In genomic region chr22:30871391-30872281, GRCh38 we compare ENCODE assay signal across 17 cellular contexts.
DNase-seq lines count a peak whose midpoint lies in the region; ATAC-seq, FAIRE-seq and TF ChIP-seq lines count a peak whose summit lies in the region.
"Had no signal": no experiment of that assay in that cellular context is flagged by ENCODE, and none has a peak within 500 bp of the region (broad histone marks: within the 10 kb centered on the region; RNA-seq: fewer than 3 reads in every experiment).

No MANE protein-coding gene starts in this region.

- no peak for ATAC-seq in activated naive CD8-positive, alpha-beta T cell treated with anti-CD3 and anti-CD28 coated beads, Interleukin-2, amount 10 ng/mL, durations not matched to agents 7 days and 5 days (ENCODE audit: low read depth)
- ATAC-seq: A549, WTC11 had no signal

- no peak for FAIRE-seq in HTR-8/SVneo (lab: Jason Lieb, UNC)
- FAIRE-seq: A549, G401.6 had no signal

- H3K9me3 Mint-ChIP-seq in activated naive CD8-positive, alpha-beta T cell treated with anti-CD3 and anti-CD28 coated beads, Interleukin-2, amount 10 ng/mL, durations not matched to agents 7 days and 5 days, result no peaks in the 10 kb centered on the region
- H3K9me3 Mint-ChIP-seq in activated naive CD8-positive, alpha-beta T cell treated with anti-CD3 and anti-CD28 coated beads for 36 hours, result no peaks in the 10 kb centered on the region
- H3K9me3 Mint-ChIP-seq in mesothelial cell of epicardium, result no peaks in the 10 kb centered on the region
- H3K9me3 Mint-ChIP-seq: T-helper 1 cell treated with Interleukin-12 subunit alpha and Interleukin-12 subunit beta and Interleukin-4 antibody, amounts not matched to agents 30 μg/mL and 1 μg/mL, for 36 hours; WTC11 had no signal

- intact Hi-C loops in uterus (cut with DNase I; ENCODE audit: low total_unique reads), result no loop called here

- no peak overlapping the region for H3K4me3 Mint-ChIP-seq in activated naive CD8-positive, alpha-beta T cell treated with anti-CD3 and anti-CD28 coated beads, Interleukin-2, amount 10 ng/mL, durations not matched to agents 7 days and 5 days
- H3K4me3 Mint-ChIP-seq in activated naive CD8-positive, alpha-beta T cell treated with anti-CD3 and anti-CD28 coated beads for 36 hours, result no peak overlapping the region
- no peak overlapping the region for H3K4me3 Mint-ChIP-seq in mesothelial cell of epicardium
- H3K4me3 Mint-ChIP-seq: T-helper 1 cell treated with Interleukin-12 subunit alpha and Interleukin-12 subunit beta and Interleukin-4 antibody, amounts not matched to agents 30 μg/mL and 1 μg/mL, for 36 hours; WTC11 had no signal

- peak; percentile 17 for DNase-seq in activated naive CD8-positive, alpha-beta T cell treated with anti-CD3 and anti-CD28 coated beads, Interleukin-2, amount 10 ng/mL, durations not matched to agents 7 days and 5 days
- DNase-seq in activated naive CD8-positive, alpha-beta T cell treated with anti-CD3 and anti-CD28 coated beads for 36 hours, result no peak
- DNase-seq in mesothelial cell of epicardium (ENCODE audit: low spot score in 2 of 2, unreplicated experiment in 2 of 2), result peak; percentile 10 to 30
- DNase-seq in HTR-8/SVneo (ENCODE audit: insufficient read length, low spot score), result no peak
- DNase-seq in activated naive CD4-positive, alpha-beta T cell (lab: John Stamatoyannopoulos, UW), result no peak
- no peak for DNase-seq in uterus
- DNase-seq: NCI-H2081, NCI-H510A had no signal

- TF ChIP-seq CTCF in mesothelial cell of epicardium (IDR thresholded peaks at IDR 0.05; ENCODE audit: unreplicated experiment), result no peak
- no peak for TF ChIP-seq CTCF in uterus (IDR thresholded peaks at IDR 0.05)

- no peak for TF ChIP-seq POLR2A in uterus (IDR thresholded peaks at IDR 0.05)

- H3K27ac ChIP-seq in cingulate gyrus (ENCODE audit: low read depth, low read length) (peak overlapping the region; percentile 58), temporal lobe (ENCODE audit: low read depth, low read length) (peak overlapping the region; percentile 89), uterus (no peak overlapping the region)
- H3K27ac ChIP-seq: A549, thoracic aorta had no signal

- H3K36me3 ChIP-seq in uterus, result no peaks in the 10 kb centered on the region
- H3K36me3 ChIP-seq: HAP-1, thoracic aorta had no signal

- H3K4me3 ChIP-seq in uterus, result no peak overlapping the region
- H3K4me3 ChIP-seq: A549, HAP-1, thoracic aorta had no signal

- no peaks in the 10 kb centered on the region for H3K9me3 ChIP-seq in uterus
- H3K9me3 ChIP-seq: A549, HAP-1, thoracic aorta had no signal

- H3K27ac Mint-ChIP-seq in activated naive CD8-positive, alpha-beta T cell treated with anti-CD3 and anti-CD28 coated beads, Interleukin-2, amount 10 ng/mL, durations not matched to agents 7 days and 5 days, result no peak overlapping the region
- H3K27ac Mint-ChIP-seq in activated naive CD8-positive, alpha-beta T cell treated with anti-CD3 and anti-CD28 coated beads for 36 hours, result no peak overlapping the region
- H3K27ac Mint-ChIP-seq in mesothelial cell of epicardium, result no peak overlapping the region
- H3K27ac Mint-ChIP-seq: progenitor cell of endocrine pancreas; T-helper 1 cell treated with Interleukin-12 subunit alpha and Interleukin-12 subunit beta and Interleukin-4 antibody, amounts not matched to agents 30 μg/mL and 1 μg/mL, for 36 hours; WTC11 had no signal

- no peaks in the 10 kb centered on the region for H3K27me3 Mint-ChIP-seq in activated naive CD8-positive, alpha-beta T cell treated with anti-CD3 and anti-CD28 coated beads, Interleukin-2, amount 10 ng/mL, durations not matched to agents 7 days and 5 days
- H3K27me3 Mint-ChIP-seq in activated naive CD8-positive, alpha-beta T cell treated with anti-CD3 and anti-CD28 coated beads for 36 hours, result no peaks in the 10 kb centered on the region
- no peaks in the 10 kb centered on the region for H3K27me3 Mint-ChIP-seq in mesothelial cell of epicardium (ENCODE audit: low read depth)
- H3K27me3 Mint-ChIP-seq: progenitor cell of endocrine pancreas had no signal

- POLR2A ChIA-PET in activated naive CD8-positive, alpha-beta T cell treated with anti-CD3 and anti-CD28 coated beads, Interleukin-2, amount 10 ng/mL, durations not matched to agents 7 days and 5 days (lab: Charles Lee), result no interaction called here

- no peaks in the 10 kb centered on the region for H3K27me3 ChIP-seq in uterus

- no peaks in the 10 kb centered on the region for H3K36me3 Mint-ChIP-seq in activated naive CD8-positive, alpha-beta T cell treated with anti-CD3 and anti-CD28 coated beads, Interleukin-2, amount 10 ng/mL, durations not matched to agents 7 days and 5 days
- no peaks in the 10 kb centered on the region for H3K36me3 Mint-ChIP-seq in activated naive CD8-positive, alpha-beta T cell treated with anti-CD3 and anti-CD28 coated beads for 36 hours
- no peaks in the 10 kb centered on the region for H3K36me3 Mint-ChIP-seq in mesothelial cell of epicardium
- H3K36me3 Mint-ChIP-seq: WTC11 had no signal

- H3K4me1 ChIP-seq in uterus, result no peaks in the 10 kb centered on the region
- H3K4me1 ChIP-seq: A549, HAP-1 had no signal

- peaks cover 7% of the 10 kb centered on the region for H3K4me1 Mint-ChIP-seq in activated naive CD8-positive, alpha-beta T cell treated with anti-CD3 and anti-CD28 coated beads, Interleukin-2, amount 10 ng/mL, durations not matched to agents 7 days and 5 days
- no peaks in the 10 kb centered on the region for H3K4me1 Mint-ChIP-seq in activated naive CD8-positive, alpha-beta T cell treated with anti-CD3 and anti-CD28 coated beads for 36 hours
- H3K4me1 Mint-ChIP-seq in mesothelial cell of epicardium, result peaks cover 2% of the 10 kb centered on the region
- H3K4me1 Mint-ChIP-seq: WTC11 had no signal

Comparison
In these comparisons a context has a peak if more than half of its experiments do, and no peak if none do; other contexts are left out.
1. DNase-seq: peak in activated naive CD8-positive, alpha-beta T cell treated with anti-CD3 and anti-CD28 coated beads, Interleukin-2, amount 10 ng/mL, durations not matched to agents 7 days and 5 days (single experiment) and mesothelial cell of epicardium (2 of 2); none in activated naive CD8-positive, alpha-beta T cell treated with anti-CD3 and anti-CD28 coated beads for 36 hours (single experiment), HTR-8/SVneo (single experiment), activated naive CD4-positive, alpha-beta T cell (0 of 4) and uterus (0 of 2).
2. H3K27ac ChIP-seq: peak in cingulate gyrus (single experiment) and temporal lobe (single experiment); none in uterus (0 of 2).